Comparison of ENCODE assay signal across 8 cellular contexts in genomic region chr17:68292689-68293040, GRCh38. TPM values are rescaled to one million over a fixed set of nuclear protein-coding genes. Genes with fewer than 3 reads are reported as not detected.
DNase-seq lines count a peak whose midpoint lies in the region; ATAC-seq and TF ChIP-seq lines count a peak whose summit lies in the region.

No MANE protein-coding gene starts in this region.

- peaks cover 2% of the 10 kb centered on the region for H3K36me3 Mint-ChIP-seq in activated naive CD4-positive, alpha-beta T cell treated with anti-CD3 and anti-CD28 coated beads, Interleukin-2, amount 50 U/mL, for 24 hours
- H3K36me3 Mint-ChIP-seq in activated T-helper 1 cell treated with anti-CD3 and anti-CD28 coated beads, Interleukin-12 subunit alpha, Interleukin-12 subunit beta, Interleukin-2, Interleukin-4 antibody, amounts not matched to agents 30 ng/mL and 10 ng/mL and 1 ng/mL, durations not matched to agents 14 hours and 24 hours and 36 hours (ENCODE audit: low read depth): peaks cover 2% of the 10 kb centered on the region

- H3K4me1 Mint-ChIP-seq in activated naive CD4-positive, alpha-beta T cell treated with anti-CD3 and anti-CD28 coated beads, Interleukin-2, amount 50 U/mL, for 24 hours: peaks cover 69% of the 10 kb centered on the region
- H3K4me1 Mint-ChIP-seq in activated T-helper 1 cell treated with anti-CD3 and anti-CD28 coated beads, Interleukin-12 subunit alpha, Interleukin-12 subunit beta, Interleukin-2, Interleukin-4 antibody, amounts not matched to agents 30 ng/mL and 10 ng/mL and 1 ng/mL, durations not matched to agents 14 hours and 24 hours and 36 hours (ENCODE audit: low read depth): peaks cover 69% of the 10 kb centered on the region

- H3K4me1 ChIP-seq in right lobe of liver: peaks cover 0 to 16% (median 2%) of the 10 kb centered on the region in 4 donors
- peaks cover 0 to 28% (median 23%) of the 10 kb centered on the region in 4 donors for H3K4me1 ChIP-seq in transverse colon

- WGBS in right lobe of liver (ENCODE audit: insufficient coverage, low coverage, low lambda C conversion rate, missing lambda C conversion rate): 47% methylated on average over 8 of the region's 9 CpGs
- 35 to 60% methylated on average over 1 to 9 of the region's 9 CpGs for WGBS in transverse colon (ENCODE audit: low coverage in 1 of 2), 2 donors

- peak overlapping the region; percentile 90 for H3K27ac Mint-ChIP-seq in activated naive CD4-positive, alpha-beta T cell treated with anti-CD3 and anti-CD28 coated beads, Interleukin-2, amount 50 U/mL, for 24 hours
- peak overlapping the region; percentile 84 for H3K27ac Mint-ChIP-seq in activated T-helper 1 cell treated with anti-CD3 and anti-CD28 coated beads, Interleukin-12 subunit alpha, Interleukin-12 subunit beta, Interleukin-2, Interleukin-4 antibody, amounts not matched to agents 30 ng/mL and 10 ng/mL and 1 ng/mL, durations not matched to agents 14 hours and 24 hours and 36 hours

- no peak for TF ChIP-seq POLR2A in right lobe of liver (IDR thresholded peaks at IDR 0.05)
- no peak for TF ChIP-seq POLR2A in transverse colon (IDR thresholded peaks at IDR 0.05)

- no peak for TF ChIP-seq EP300 in transverse colon (IDR thresholded peaks at IDR 0.05; ENCODE audit: low read depth)

- peak overlapping the region in 1 of 3 donors; percentile 57 for H3K4me3 ChIP-seq in right lobe of liver
- peak overlapping the region in 1 of 4 donors; percentile 57 for H3K4me3 ChIP-seq in transverse colon

- no peak for TF ChIP-seq CTCF in right lobe of liver (IDR thresholded peaks at IDR 0.05)
- no peak for TF ChIP-seq CTCF in transverse colon (IDR thresholded peaks at IDR 0.05)

- intact Hi-C loops in activated T-helper 1 cell treated with anti-CD3 and anti-CD28 coated beads, Interleukin-12 subunit alpha, Interleukin-12 subunit beta, Interleukin-2, Interleukin-4 antibody, amounts not matched to agents 30 ng/mL and 10 ng/mL and 1 ng/mL, durations not matched to agents 14 hours and 24 hours and 36 hours (cut with micrococcal nuclease): loop anchor here (1.0 to 5.0 kb wide), 6 partner anchors 18 to 220 kb away; partner anchors contain the start of gene PRKAR1A
- intact Hi-C loops in right lobe of liver (cut with DNase I): no loop called here
- intact Hi-C loops in transverse colon (cut with DNase I; ENCODE audit: low total_unique reads): no loop called here

- in situ Hi-C loops in transverse colon (cut with MboI; ENCODE audit: low pct_ligation_motif_present in 1 of 4, low pct_unique_long_range_greater_than_20kb in 1 of 4, low sequenced_read_pairs in 3 of 4): no loop called here

- no peak for ATAC-seq in right lobe of liver
- no peak for ATAC-seq in HG03342 (IDR thresholded peaks at IDR 0.05; ENCODE audit: unreplicated experiment)

- no peaks in the 10 kb centered on the region for H3K9me3 ChIP-seq in right lobe of liver
- no peaks in the 10 kb centered on the region for H3K9me3 ChIP-seq in transverse colon

- no peaks in the 10 kb centered on the region for H3K27me3 Mint-ChIP-seq in activated naive CD4-positive, alpha-beta T cell treated with anti-CD3 and anti-CD28 coated beads, Interleukin-2, amount 50 U/mL, for 24 hours
- peaks cover 8% of the 10 kb centered on the region for H3K27me3 Mint-ChIP-seq in activated T-helper 1 cell treated with anti-CD3 and anti-CD28 coated beads, Interleukin-12 subunit alpha, Interleukin-12 subunit beta, Interleukin-2, Interleukin-4 antibody, amounts not matched to agents 30 ng/mL and 10 ng/mL and 1 ng/mL, durations not matched to agents 14 hours and 24 hours and 36 hours (ENCODE audit: insufficient read depth)

- peaks cover 0 to 7% of the 10 kb centered on the region in 2 donors for H3K27me3 ChIP-seq in right lobe of liver
- peaks cover 80% of the 10 kb centered on the region for H3K27me3 ChIP-seq in transverse colon

- H3K27ac ChIP-seq in right lobe of liver (peak overlapping the region in 2 of 3 donors; percentile 9 to 60), transverse colon (peak overlapping the region in 3 of 4 donors; percentile 71 to 77 (median 73))

- no peaks in the 10 kb centered on the region for H3K9me3 Mint-ChIP-seq in activated naive CD4-positive, alpha-beta T cell treated with anti-CD3 and anti-CD28 coated beads, Interleukin-2, amount 50 U/mL, for 24 hours
- no peaks in the 10 kb centered on the region for H3K9me3 Mint-ChIP-seq in activated T-helper 1 cell treated with anti-CD3 and anti-CD28 coated beads, Interleukin-12 subunit alpha, Interleukin-12 subunit beta, Interleukin-2, Interleukin-4 antibody, amounts not matched to agents 30 ng/mL and 10 ng/mL and 1 ng/mL, durations not matched to agents 14 hours and 24 hours and 36 hours

- H3K4me3 Mint-ChIP-seq in activated naive CD4-positive, alpha-beta T cell treated with anti-CD3 and anti-CD28 coated beads, Interleukin-2, amount 50 U/mL, for 24 hours: peak overlapping the region; percentile 88
- H3K4me3 Mint-ChIP-seq in activated T-helper 1 cell treated with anti-CD3 and anti-CD28 coated beads, Interleukin-12 subunit alpha, Interleukin-12 subunit beta, Interleukin-2, Interleukin-4 antibody, amounts not matched to agents 30 ng/mL and 10 ng/mL and 1 ng/mL, durations not matched to agents 14 hours and 24 hours and 36 hours: peak overlapping the region; percentile 83

- DNase-seq in activated naive CD4-positive, alpha-beta T cell treated with anti-CD3 and anti-CD28 coated beads, Interleukin-2, amount 50 U/mL, for 16 hours: no peak
- no peak for DNase-seq in activated T-helper 1 cell treated with anti-CD3 and anti-CD28 coated beads, Interleukin-12 subunit alpha, Interleukin-12 subunit beta, Interleukin-2, Interleukin-4 antibody, amounts not matched to agents 30 ng/mL and 10 ng/mL and 1 ng/mL, durations not matched to agents 14 hours and 24 hours and 36 hours (ENCODE audit: low spot score)
- DNase-seq in right lobe of liver: no peak
- no peak for DNase-seq in transverse colon
- DNase-seq in COR-L47 (lab: John Stamatoyannopoulos, UW): no peak
- DNase-seq in AG08396 (ENCODE audit: low spot score): no peak

- H3K36me3 ChIP-seq in right lobe of liver: no peaks in the 10 kb centered on the region
- H3K36me3 ChIP-seq in transverse colon: no peaks in the 10 kb centered on the region

RNA-seq across cellular contexts. Expression of gene ARSG, which starts 1.4 kb away (rescaled TPM):
- total RNA-seq in activated T-helper 1 cell treated with anti-CD3 and anti-CD28 coated beads, Interleukin-12 subunit alpha, Interleukin-12 subunit beta, Interleukin-2, Interleukin-4 antibody, amounts not matched to agents 30 ng/mL and 10 ng/mL and 1 ng/mL, durations not matched to agents 14 hours and 24 hours and 36 hours: 5.5 and 6.7 TPM in 2 replicates
- 1 to 10 TPM; 1.2 to 3.3 (median 2.5) TPM for total RNA-seq in right lobe of liver
- 1 to 10 TPM in 2 of 4 donors, under 1 TPM in 1, not detected in 1; 0.41 to 4.4 (median 1.6) TPM for total RNA-seq in transverse colon

RNA-seq across cellular contexts. Expression of gene SLC16A6, which starts 1.7 kb away (rescaled TPM):
- 3.0 and 3.8 TPM in 2 replicates for total RNA-seq in activated T-helper 1 cell treated with anti-CD3 and anti-CD28 coated beads, Interleukin-12 subunit alpha, Interleukin-12 subunit beta, Interleukin-2, Interleukin-4 antibody, amounts not matched to agents 30 ng/mL and 10 ng/mL and 1 ng/mL, durations not matched to agents 14 hours and 24 hours and 36 hours
- 1 to 10 TPM in 1 of 6 experiments, under 1 TPM in 5; 0.19 to 1.2 (median 0.45) TPM for total RNA-seq in right lobe of liver
- under 1 TPM in 2 of 4 donors, not detected in 2; 0.14 to 0.48 TPM for total RNA-seq in transverse colon

RNA-seq across cellular contexts. Expression of gene AMZ2, which starts 44.8 kb away (rescaled TPM):
- 67.3 and 75.7 TPM in 2 replicates for total RNA-seq in activated T-helper 1 cell treated with anti-CD3 and anti-CD28 coated beads, Interleukin-12 subunit alpha, Interleukin-12 subunit beta, Interleukin-2, Interleukin-4 antibody, amounts not matched to agents 30 ng/mL and 10 ng/mL and 1 ng/mL, durations not matched to agents 14 hours and 24 hours and 36 hours
- 10 to 100 TPM; 15.3 to 31.2 (median 18.2) TPM for total RNA-seq in right lobe of liver
- total RNA-seq in transverse colon: 10 to 100 TPM in 3 of 4 donors, not detected in 1; 32.7 to 45.6 (median 32.8) TPM
